7 cellular contexts compared by ENCODE assay signal in genomic region chr12:54300267-54300731, GRCh38. TPM values are rescaled to one million over a fixed set of nuclear protein-coding genes. Genes with fewer than 3 reads are reported as not detected.
DNase-seq lines count a peak whose midpoint lies in the region; ATAC-seq and TF ChIP-seq lines count a peak whose summit lies in the region.
"Had no signal": no experiment of that assay in that cellular context is flagged by ENCODE, and none has a peak within 500 bp of the region (broad histone marks: within the 10 kb centered on the region; RNA-seq: fewer than 3 reads in every experiment).

No MANE protein-coding gene starts in this region.

- POLR2A ChIA-PET in PC-3 (lab: Charles Lee; ENCODE audit: unreplicated experiment), result no interaction called here

- H3K36me3 ChIP-seq in PC-3 (ENCODE audit: low read depth, low read length), result no peaks in the 10 kb centered on the region
- no peaks in the 10 kb centered on the region for H3K36me3 ChIP-seq in suprapubic skin
- no peaks in the 10 kb centered on the region for H3K36me3 ChIP-seq in thyroid gland

- BruUV-seq in PC-3 (replicated peaks; lab: Mats Ljungman, UMichigan), result no TSS peak

- no peak overlapping the region for H3K9ac ChIP-seq in PC-3 (ENCODE audit: low read length)

- no peaks in the 10 kb centered on the region for H3K9me3 ChIP-seq in PC-3 (ENCODE audit: low read length)
- H3K9me3 ChIP-seq in suprapubic skin, result no peaks in the 10 kb centered on the region
- H3K9me3 ChIP-seq in thyroid gland, result no peaks in the 10 kb centered on the region

- H3K4me1 ChIP-seq in PC-3 (ENCODE audit: insufficient read depth, low read length) (peaks cover 24% of the 10 kb centered on the region), suprapubic skin (peaks cover 28% of the 10 kb centered on the region), thyroid gland (peaks cover 13 to 24% of the 10 kb centered on the region in 2 donors)

- TF ChIP-seq CTCF in PC-3 (conservative IDR thresholded peaks at IDR 0.05; ENCODE audit: low read depth, low read length) (no peak), suprapubic skin (IDR thresholded peaks at IDR 0.05) (no peak), thyroid gland (IDR thresholded peaks at IDR 0.05) (no peak)

- no peak for TF ChIP-seq EP300 in suprapubic skin (IDR thresholded peaks at IDR 0.05)

- no peaks in the 10 kb centered on the region for H4K20me1 ChIP-seq in PC-3 (ENCODE audit: low read length)

- H3K9me2 ChIP-seq in PC-3 (replicated peaks; ENCODE audit: low read length), result no peaks in the 10 kb centered on the region

- H3K27ac ChIP-seq in PC-3 (ENCODE audit: low read length), result no peak overlapping the region
- H3K27ac ChIP-seq in suprapubic skin, result no peak overlapping the region
- peak overlapping the region in 1 of 3 donors; percentile 46 for H3K27ac ChIP-seq in thyroid gland

- H3K4me3 ChIP-seq in PC-3 (ENCODE audit: low read length), result peak overlapping the region; percentile 62
- H3K4me3 ChIP-seq in iPS-11a (ENCODE audit: low read depth, low read length), result peak overlapping the region; percentile 6
- peak overlapping the region; percentile 18 for H3K4me3 ChIP-seq in suprapubic skin
- H3K4me3 ChIP-seq in thyroid gland (replicated peaks in 1 of 3), result peak overlapping the region in 1 of 3 donors; percentile 2

- DNase-seq in PC-3, result no peak
- peak in 1 of 2 donors; percentile 50 for DNase-seq in suprapubic skin (ENCODE audit: low spot score in 2 of 2)
- no peak for DNase-seq in NCI-H510A (lab: John Stamatoyannopoulos, UW)
- DNase-seq in medulla oblongata (ENCODE audit: extremely low spot score), result no peak
- no peak for DNase-seq in thyroid gland
- DNase-seq: NCI-H446 had no signal

- 33% methylated on average over 3 of the region's 3 CpGs for WGBS in suprapubic skin
- 41 to 53% methylated on average over 3 of the region's 3 CpGs for WGBS in thyroid gland, 2 donors

- CTCF ChIA-PET in PC-3 (lab: Charles Lee), result no interaction called here

- peak overlapping the region; percentile 88 for H3K4me2 ChIP-seq in PC-3 (ENCODE audit: low read length)

- no peaks in the 10 kb centered on the region for H3K27me3 ChIP-seq in PC-3 (ENCODE audit: low read length)
- H3K27me3 ChIP-seq in suprapubic skin, result peaks cover 5% of the 10 kb centered on the region
- no peaks in the 10 kb centered on the region for H3K27me3 ChIP-seq in thyroid gland

- TF ChIP-seq POLR2A in suprapubic skin (IDR thresholded peaks at IDR 0.05) (no peak), thyroid gland (IDR thresholded peaks at IDR 0.05) (no peak)

- no peaks in the 10 kb centered on the region for H3F3A ChIP-seq in PC-3 (ENCODE audit: low read length, unreplicated experiment)

- no peak; the same call in 1 of the 2 replicates for ATAC-seq in PC-3

- intact Hi-C loops in PC-3 (cut with micrococcal nuclease), result no loop called here
- intact Hi-C loops in thyroid gland (cut with DNase I), result no loop called here

- H3K79me2 ChIP-seq in PC-3 (ENCODE audit: low read length), result no peaks in the 10 kb centered on the region

- peak overlapping the region; percentile 79 for H2AFZ ChIP-seq in PC-3 (ENCODE audit: low read length)

RNA-seq across cellular contexts. Expression of gene NFE2, which starts 0.5 kb away (rescaled TPM):
- total RNA-seq in PC-3 (2014; rRNA removed) (0.26 and 0.40 TPM in 2 replicates), suprapubic skin (1 to 10 TPM; 1.4 to 8.6 (median 6.3) TPM), thyroid gland (1 to 10 TPM in 1 of 4 donors, under 1 TPM in 3; 0.56 to 1.7 (median 0.61) TPM)

RNA-seq across cellular contexts. Expression of gene HNRNPA1, which starts 19.8 kb away (rescaled TPM):
- total RNA-seq in PC-3 (2014; rRNA removed) (465 and 516 TPM in 2 replicates), suprapubic skin (100 to 1,000 TPM; 331 to 613 (median 394) TPM), thyroid gland (100 to 1,000 TPM; 298 to 519 (median 435) TPM)

RNA-seq across cellular contexts. Expression of gene CBX5, which starts 20.4 kb away (rescaled TPM):
- total RNA-seq in PC-3 (2014; rRNA removed) (14.6 and 14.9 TPM in 2 replicates), suprapubic skin (10 to 100 TPM; 23.7 to 45.7 (median 33.6) TPM), thyroid gland (10 to 100 TPM; 56.2 to 97.4 (median 87.1) TPM)

RNA-seq across cellular contexts. Expression of gene COPZ1, which starts 24.6 kb away (rescaled TPM):
- total RNA-seq in PC-3 (2014; rRNA removed) (121 and 156 TPM in 2 replicates), suprapubic skin (10 to 100 TPM; 70.9 to 89.0 (median 77.6) TPM), thyroid gland (100 to 1,000 TPM; 181 to 284 (median 236) TPM)
